Comparison of ENCODE assay signal across 18 cellular contexts in the genomic region with DNA sequence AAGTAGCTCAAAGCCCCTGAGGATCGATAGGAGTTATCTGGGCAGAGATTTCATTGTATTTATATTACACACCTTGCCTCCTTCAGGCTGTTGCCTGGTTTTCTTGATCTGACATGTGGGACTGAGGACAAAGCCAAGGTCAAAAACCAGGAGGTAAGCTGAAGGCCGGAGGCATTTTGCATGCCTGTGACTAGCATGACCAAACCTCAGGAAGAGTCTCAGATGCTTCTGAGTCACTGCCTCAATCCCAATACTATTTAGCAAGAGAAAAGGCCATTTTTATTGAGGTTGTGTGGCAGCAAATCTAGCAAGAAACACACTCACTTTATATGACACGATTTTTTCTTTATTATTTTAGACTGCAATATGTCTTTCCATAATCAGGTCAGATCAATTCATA.
A peak's percentile ranks its signal among the peaks of the same experiment; 100 is the strongest.
DNase-seq lines count a peak whose midpoint lies in the region; ATAC-seq and TF ChIP-seq lines count a peak whose summit lies in the region.
"Had no signal": no experiment of that assay in that cellular context is flagged by ENCODE, and none has a peak within 500 bp of the region (broad histone marks: within the 10 kb centered on the region; RNA-seq: fewer than 3 reads in every experiment).

No MANE protein-coding gene starts in this region.

- H3K23ac ChIP-seq in neuronal stem cell (ENCODE audit: low read depth, low read length, poor library complexity), result no peak overlapping the region

- no peak overlapping the region for H2BK5ac ChIP-seq in neuronal stem cell (ENCODE audit: low read length)

- H3K4ac ChIP-seq in neuronal stem cell (ENCODE audit: low read length), result no peak overlapping the region

- H3K79me1 ChIP-seq in neuronal stem cell (ENCODE audit: low read depth, low read length), result no peaks in the 10 kb centered on the region

- H3K27me3 ChIP-seq in WERI-Rb-1 (ENCODE audit: insufficient read depth, low read depth, severe bottlenecking), result no peaks in the 10 kb centered on the region
- no peaks in the 10 kb centered on the region for H3K27me3 ChIP-seq in neuronal stem cell (ENCODE audit: control insufficient read depth in 3 of 3, insufficient read depth in 3 of 3, low read depth in 1 of 3, low read length in 3 of 3)
- H3K27me3 ChIP-seq: colonic mucosa, transverse colon had no signal

- H2AK5ac ChIP-seq in neuronal stem cell (ENCODE audit: low read depth, low read length), result no peak overlapping the region

- H3K9me3 ChIP-seq in WERI-Rb-1 (ENCODE audit: severe bottlenecking), result peaks cover 3% of the 10 kb centered on the region
- no peaks in the 10 kb centered on the region for H3K9me3 ChIP-seq in neuronal stem cell (replicated peaks in 1 of 2; ENCODE audit: control insufficient read depth in 2 of 2, insufficient read depth in 1 of 2, low read depth in 1 of 2, low read length in 2 of 2)
- H3K9me3 ChIP-seq: colonic mucosa, prostate gland, transverse colon had no signal

- H4K8ac ChIP-seq in neuronal stem cell (ENCODE audit: low read depth, low read length), result no peak overlapping the region

- no peak for TF ChIP-seq CTCF in WERI-Rb-1 (IDR thresholded peaks at IDR 0.05; ENCODE audit: low read depth, low read length)
- no peak for TF ChIP-seq CTCF in foreskin fibroblast (IDR thresholded peaks at IDR 0.05; ENCODE audit: low read depth, low read length)

- H3K36me3 ChIP-seq in WERI-Rb-1 (no peaks in the 10 kb centered on the region), neuronal stem cell (replicated peaks in 1 of 2; ENCODE audit: control insufficient read depth in 2 of 2, insufficient read depth in 2 of 2, low read length in 2 of 2) (no peaks in the 10 kb centered on the region)
- H3K36me3 ChIP-seq: colonic mucosa, prostate gland, transverse colon had no signal

- no CpG with 5 or more reads among the region's 3 CpGs for WGBS in neuronal stem cell (ENCODE audit: extremely low coverage in 2 of 2, insufficient read length in 2 of 2, insufficient replicate concordance in 1 of 2), 2 donors

- no peak overlapping the region for H3K4me2 ChIP-seq in neuronal stem cell (ENCODE audit: insufficient read depth, low read length, poor library complexity, severe bottlenecking)

- no peak overlapping the region for H2AFZ ChIP-seq in neuronal stem cell (ENCODE audit: low read length)

- H3K9ac ChIP-seq in neuronal stem cell (ENCODE audit: low read depth, low read length, poor library complexity), result no peak overlapping the region

- no peak overlapping the region for H3K18ac ChIP-seq in neuronal stem cell (ENCODE audit: low read length)

- H4K91ac ChIP-seq in neuronal stem cell (ENCODE audit: low read depth, low read length, poor library complexity), result no peak overlapping the region

- H2BK120ac ChIP-seq in neuronal stem cell (ENCODE audit: low read depth, low read length), result no peak overlapping the region

- no peak for ATAC-seq in GM21360 (IDR thresholded peaks at IDR 0.05; ENCODE audit: unreplicated experiment)
- no peak for ATAC-seq in GM21367 (IDR thresholded peaks at IDR 0.05; ENCODE audit: unreplicated experiment)
- ATAC-seq: stimulated activated effector memory CD8-positive, alpha-beta T cell treated with anti-CD3 and anti-CD28 coated beads, Interleukin-12 subunit alpha, Interleukin-12 subunit beta, amount 100 ng/mL, for 72 hours had no signal

- H3K27ac ChIP-seq in WERI-Rb-1, result peak overlapping the region; percentile 75
- no peak overlapping the region for H3K27ac ChIP-seq in neuronal stem cell (replicated peaks; ENCODE audit: low read length)
- H3K27ac ChIP-seq: 22Rv1, C4-2B, colonic mucosa, prostate gland, transverse colon had no signal

- H3K4me3 ChIP-seq in WERI-Rb-1 (ENCODE audit: low read depth, low read length), result no peak overlapping the region
- no peak overlapping the region for H3K4me3 ChIP-seq in foreskin fibroblast (ENCODE audit: low read depth in 1 of 2, low read length in 2 of 2)
- H3K4me3 ChIP-seq in neuronal stem cell (ENCODE audit: low read length in 2 of 2), result no peak overlapping the region
- H3K4me3 ChIP-seq: colonic mucosa, prostate gland, transverse colon had no signal

- no peak overlapping the region for H3K14ac ChIP-seq in neuronal stem cell (ENCODE audit: low read length)

- H2BK15ac ChIP-seq in neuronal stem cell (ENCODE audit: low read length), result no peak overlapping the region

- H3K4me1 ChIP-seq in neuronal stem cell (ENCODE audit: control insufficient read depth in 2 of 2, insufficient read depth in 1 of 2, low read depth in 1 of 2, low read length in 2 of 2), result no peaks in the 10 kb centered on the region
- H3K4me1 ChIP-seq: colonic mucosa, prostate gland, transverse colon had no signal

- H2BK12ac ChIP-seq in neuronal stem cell (ENCODE audit: low read length), result no peak overlapping the region

- DNase-seq in NCI-H82 (lab: John Stamatoyannopoulos, UW) (peak; percentile 26), NCI-H82 treated with DMSO at 0.1 percent for 48 hours (lab: John Stamatoyannopoulos, UW; ENCODE audit: unreplicated experiment) (no peak), WERI-Rb-1 (no peak), foreskin fibroblast (peak; percentile 47 to 53), stromal cell of bone marrow (ENCODE audit: low read depth) (peak; percentile 22), neuronal stem cell (ENCODE audit: low spot score) (no peak)
- DNase-seq: activated gamma-delta T cell; anterior cingulate cortex; colonic mucosa; DMS 273 treated with DMSO at 0.1 percent for 48 hours; stimulated activated CD4-positive, alpha-beta T cell treated with anti-CD3 and anti-CD28 coated beads, Interleukin-12 subunit alpha, Interleukin-12 subunit beta, amount 100 ng/mL, for 4 hours; transverse colon had no signal

Comparison
In these comparisons a context has a peak if more than half of its experiments do, and no peak if none do; other contexts are left out.
1. DNase-seq: peak in NCI-H82 (single experiment), foreskin fibroblast (2 of 2) and stromal cell of bone marrow (single experiment); none in NCI-H82 treated with DMSO at 0.1 percent for 48 hours (single experiment), WERI-Rb-1 (single experiment) and neuronal stem cell (single experiment).